Comparison of ENCODE assay signal across 17 cellular contexts in the genomic region with DNA sequence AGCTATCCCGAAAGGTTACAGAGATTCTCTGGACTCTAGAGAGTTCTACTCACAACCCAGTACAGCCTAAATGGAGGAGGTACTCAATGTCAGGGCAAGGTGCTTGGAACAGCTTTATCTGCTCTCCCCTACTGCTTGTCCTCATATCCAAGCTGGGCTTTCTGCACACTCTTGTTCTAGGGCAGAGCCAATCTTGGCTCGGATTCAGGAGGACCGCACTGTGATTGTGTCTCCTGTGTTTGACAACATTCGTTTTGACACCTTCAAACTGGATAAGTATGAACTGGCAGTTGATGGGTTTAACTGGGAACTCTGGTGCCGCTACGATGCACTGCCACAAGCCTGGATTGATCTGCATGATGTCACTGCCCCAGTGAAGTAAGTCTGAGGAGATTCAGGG. TPM values are rescaled to one million over a fixed set of nuclear protein-coding genes. Genes with fewer than 3 reads are reported as not detected.
DNase-seq lines count a peak whose midpoint lies in the region; ATAC-seq and TF ChIP-seq lines count a peak whose summit lies in the region.
"Had no signal": no experiment of that assay in that cellular context is flagged by ENCODE, and none has a peak within 500 bp of the region (broad histone marks: within the 10 kb centered on the region; RNA-seq: fewer than 3 reads in every experiment).

No MANE protein-coding gene starts in this region.

- no peak overlapping the region for H3K4me3 ChIP-seq in heart right ventricle
- no peak overlapping the region for H3K4me3 ChIP-seq in right atrium auricular region
- H3K4me3 ChIP-seq in aorta (ENCODE audit: low read length in 2 of 2): no peak overlapping the region
- H3K4me3 ChIP-seq: BLaER1 treated with 17β-estradiol and CSF1 and Interleukin-3, amounts not matched to agents 10 nM and 100 nM had no signal

- TF ChIP-seq CTCF in heart right ventricle (IDR thresholded peaks at IDR 0.05) (no peak), right atrium auricular region (IDR thresholded peaks at IDR 0.05) (no peak)

- H3K27me3 ChIP-seq in heart right ventricle (no peaks in the 10 kb centered on the region), right atrium auricular region (no peaks in the 10 kb centered on the region), aorta (ENCODE audit: control insufficient read depth in 1 of 2, insufficient read depth in 2 of 2, low read length in 1 of 2) (no peaks in the 10 kb centered on the region)
- H3K27me3 ChIP-seq: BLaER1 treated with 17β-estradiol and CSF1 and Interleukin-3, amounts not matched to agents 10 nM and 100 nM had no signal

- H3K27ac ChIP-seq in heart right ventricle: peak overlapping the region in 2 of 10 donors; percentile 1 to 17
- peak overlapping the region; percentile 25 to 36 for H3K27ac ChIP-seq in right atrium auricular region
- no peak overlapping the region for H3K27ac ChIP-seq in aorta (ENCODE audit: low read depth in 1 of 2, low read length in 2 of 2)
- H3K27ac ChIP-seq: 22Rv1; BLaER1 treated with 17β-estradiol and CSF1 and Interleukin-3, amounts not matched to agents 10 nM and 100 nM had no signal

- H3K9me3 ChIP-seq in heart right ventricle: peaks cover 0 to 15% (median 0%) of the 10 kb centered on the region in 11 donors
- H3K9me3 ChIP-seq in right atrium auricular region: no peaks in the 10 kb centered on the region
- H3K9me3 ChIP-seq in aorta (ENCODE audit: control insufficient read depth, low read length): no peaks in the 10 kb centered on the region

- no peaks in the 10 kb centered on the region for H3K4me1 ChIP-seq in heart right ventricle
- no peaks in the 10 kb centered on the region for H3K4me1 ChIP-seq in right atrium auricular region
- H3K4me1 ChIP-seq in aorta (ENCODE audit: control insufficient read depth in 1 of 2, insufficient read depth in 2 of 2, low read length in 2 of 2): no peaks in the 10 kb centered on the region
- H3K4me1 ChIP-seq: BLaER1 treated with 17β-estradiol and CSF1 and Interleukin-3, amounts not matched to agents 10 nM and 100 nM had no signal

- in situ Hi-C loops in KBM-7 (cut with MboI; ENCODE audit: low pct_unique_long_range_greater_than_20kb, low sequenced_read_pairs): no loop called here

- ATAC-seq in Right ventricle myocardium inferior (peak; percentile 93), heart right ventricle (peak in 7 of 8 donors; percentile 58 to 94 (median 68)), aorta (ENCODE audit: low FRiP score) (no peak)
- ATAC-seq: CD8-positive, alpha-beta T cell had no signal

- intact Hi-C loops in Right ventricle myocardium inferior (cut with DNase I): no loop called here
- intact Hi-C loops in cardiac septum (cut with DNase I): no loop called here
- intact Hi-C loops in heart right ventricle (cut with DNase I): no loop called here
- intact Hi-C loops in aorta (cut with DNase I): no loop called here

- no peaks in the 10 kb centered on the region for H3K36me3 ChIP-seq in heart right ventricle
- H3K36me3 ChIP-seq in right atrium auricular region: no peaks in the 10 kb centered on the region
- no peaks in the 10 kb centered on the region for H3K36me3 ChIP-seq in aorta (ENCODE audit: control insufficient read depth in 1 of 2, insufficient read depth in 2 of 2, low read length in 1 of 2)
- H3K36me3 ChIP-seq: BLaER1 treated with 17β-estradiol and CSF1 and Interleukin-3, amounts not matched to agents 10 nM and 100 nM had no signal

- DNase-seq in Right ventricle myocardium inferior (ENCODE audit: missing footprints): no peak
- no peak for DNase-seq in cardiac septum (ENCODE audit: low spot score)
- DNase-seq in heart right ventricle: peak; percentile 24 to 44
- no peak for DNase-seq in right atrium auricular region (ENCODE audit: low spot score)
- DNase-seq in aorta: no peak
- DNase-seq in KBM-7: no peak
- DNase-seq in activated CD8-positive, alpha-beta memory T cell treated with anti-CD3 and anti-CD28 coated beads for 24 hours: no peak
- DNase-seq: Calu3; CD8-positive, alpha-beta T cell; DMS79 treated with DMSO at 0.1 percent for 48 hours; GF-D8; GOT3; H9 had no signal

- WGBS in heart right ventricle, 2 donors: 52 to 60% methylated on average over 6 of the region's 6 CpGs
- 76 to 77% methylated on average over 6 of the region's 6 CpGs for whole genome bisulfite sequencing in aorta, 2 donors

RNA-seq across cellular contexts. Expression of a gene that starts 25.0 kb away (rescaled TPM):
- total RNA-seq in Right ventricle myocardium inferior: 2.7 TPM
- total RNA-seq in cardiac septum: 2.4 TPM
- total RNA-seq in heart right ventricle: 1 to 10 TPM; 1.1 to 5.7 (median 1.6) TPM
- 1 to 10 TPM in 1 of 2 donors, under 1 TPM in 1; 0.42 to 1.3 TPM for polyA plus RNA-seq in heart right ventricle
- total RNA-seq in right atrium auricular region: 1 to 10 TPM; 2.0 to 3.8 TPM
- total RNA-seq in aorta: 1 to 10 TPM; 4.7 to 6.9 TPM
- 1 to 10 TPM; 1.4 to 1.6 TPM for polyA plus RNA-seq in aorta
- total RNA-seq: A673, Calu3 had no signal
- polyA plus RNA-seq: AG04450 had no signal

Comparison
In these comparisons a context has a peak if more than half of its experiments do, and no peak if none do; other contexts are left out.
1. DNase-seq: peak in heart right ventricle (2 of 2); none in Right ventricle myocardium inferior (single experiment), cardiac septum (single experiment), right atrium auricular region (single experiment), aorta (0 of 2), KBM-7 (single experiment) and activated CD8-positive, alpha-beta memory T cell treated with anti-CD3 and anti-CD28 coated beads for 24 hours (single experiment).
2. H3K27ac ChIP-seq: peak in right atrium auricular region (2 of 2); none in aorta (0 of 2).